In the genomic region with DNA sequence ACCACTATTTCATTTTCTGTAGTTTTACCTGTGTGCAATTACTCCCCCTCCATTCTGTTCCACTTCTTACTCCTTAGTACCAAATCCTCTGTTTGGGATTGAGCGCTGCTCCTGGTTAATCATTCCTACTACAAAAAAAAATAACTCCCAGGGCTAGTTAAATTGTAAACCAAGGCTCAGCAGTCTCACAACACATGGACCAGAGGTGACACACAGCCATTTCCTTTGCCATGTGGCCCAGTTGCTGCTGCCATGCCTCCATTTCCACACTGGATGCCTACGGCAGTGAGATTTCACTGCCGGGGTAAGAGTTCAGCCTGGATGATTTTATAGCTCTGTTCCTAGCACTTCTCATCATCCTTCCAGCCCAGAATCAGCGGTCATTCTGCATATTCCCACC, we compare ENCODE assay signal across 22 cellular contexts.
A peak's percentile ranks its signal among the peaks of the same experiment; 100 is the strongest.
DNase-seq lines count a peak whose midpoint lies in the region; ATAC-seq, FAIRE-seq and TF ChIP-seq lines count a peak whose summit lies in the region.
"Had no signal": no experiment of that assay in that cellular context is flagged by ENCODE, and none has a peak within 500 bp of the region (broad histone marks: within the 10 kb centered on the region; RNA-seq: fewer than 3 reads in every experiment).

No MANE protein-coding gene starts in this region.

- peaks cover 0 to 8% of the 10 kb centered on the region in 2 donors for H3K36me3 ChIP-seq in kidney (ENCODE audit: control insufficient read depth in 1 of 2, insufficient read depth in 2 of 2, low read length in 2 of 2)
- peaks cover 0 to under 1% of the 10 kb centered on the region in 2 experiments; a peak in 1 of 5 replicates for H3K36me3 ChIP-seq in HepG2 (replicated peaks in 1 of 2; ENCODE audit: control insufficient read depth in 1 of 2, insufficient read depth in 2 of 2, low read length in 2 of 2)
- no peaks in the 10 kb centered on the region for H3K36me3 ChIP-seq in pancreas
- H3K36me3 ChIP-seq in CD8-positive, alpha-beta T cell (ENCODE audit: insufficient read depth, low read length), result no peaks in the 10 kb centered on the region
- H3K36me3 ChIP-seq: HAP-1 had no signal

- no peak overlapping the region for H3K9ac ChIP-seq in kidney (ENCODE audit: low read length in 2 of 2)
- no peak overlapping the region for H3K9ac ChIP-seq in HepG2 (ENCODE audit: insufficient read depth, low read depth, low read length)

- no peak overlapping the region for H3K4me2 ChIP-seq in HepG2 (ENCODE audit: low read depth, low read length)

- H3K4me1 ChIP-seq in kidney (ENCODE audit: control insufficient read depth in 1 of 2, insufficient read depth in 1 of 2, low read depth in 1 of 2, low read length in 2 of 2) (peaks cover 5 to 21% of the 10 kb centered on the region in 2 donors), HepG2 (ENCODE audit: insufficient read depth, low read length) (peaks cover 18% of the 10 kb centered on the region), pancreas (no peaks in the 10 kb centered on the region)
- H3K4me1 ChIP-seq in CD8-positive, alpha-beta T cell (ENCODE audit: insufficient read depth, low read length), result no peaks in the 10 kb centered on the region
- H3K4me1 ChIP-seq: HAP-1 had no signal

- no peak for TF ChIP-seq CTCF in kidney (IDR thresholded peaks at IDR 0.05; ENCODE audit: borderline replicate concordance, extremely low read depth, insufficient read depth)
- TF ChIP-seq CTCF in HepG2 (CRISPR knock-in tag; IDR thresholded peaks at IDR 0.05), result no peak
- TF ChIP-seq CTCF in pancreas (IDR thresholded peaks at IDR 0.05), result no peak
- no peak for TF ChIP-seq CTCF in CD8-positive, alpha-beta T cell (IDR thresholded peaks at IDR 0.05)

- no peak for TF ChIP-seq POLR2A in HepG2 (IDR thresholded peaks at IDR 0.05; ENCODE audit: insufficient read depth in 1 of 2, low read depth in 2 of 2, low read length in 2 of 2)

- H3K27ac Mint-ChIP-seq in CD8-positive, alpha-beta T cell, result no peak overlapping the region
- H3K27ac Mint-ChIP-seq: CD14-positive monocyte; CD8-positive, alpha-beta memory T cell; HFFc6; IgD-negative memory B cell had no signal

- ATAC-seq in HepG2 (peak; percentile 70), pancreas (peak in 3 of 4 donors; percentile 66 to 84 (median 76))
- no peak for ATAC-seq in CD8-positive, alpha-beta T cell

- no peaks in the 10 kb centered on the region for H3K79me2 ChIP-seq in HepG2 (ENCODE audit: insufficient read depth, low read length)

- no peaks in the 10 kb centered on the region for H3K27me3 Mint-ChIP-seq in CD8-positive, alpha-beta T cell (ENCODE audit: low read depth)
- H3K27me3 Mint-ChIP-seq: CD8-positive, alpha-beta memory T cell; IgD-negative memory B cell had no signal

- DNase-seq in DMS53 (lab: John Stamatoyannopoulos, UW) (peak; percentile 45), kidney (no peak), HepG2 (ENCODE audit: low spot score) (peak; percentile 33), pancreas (no peak), caudate nucleus (lab: John Stamatoyannopoulos, UW) (no peak)
- no peak for DNase-seq in activated CD8-positive, alpha-beta memory T cell treated with anti-CD3 and anti-CD28 coated beads for 24 hours
- no peak for DNase-seq in activated CD4-positive, alpha-beta T cell treated with anti-CD3 and anti-CD28 coated beads, Interleukin-2, amount 50 U/mL, for 1 hour
- DNase-seq in CD8-positive, alpha-beta T cell, result no peak
- DNase-seq: Caco-2; CD8-positive, alpha-beta memory T cell; DMS 273 treated with DMSO at 0.1 percent for 48 hours; DMS79 treated with DMSO at 0.1 percent for 48 hours; EL; HFFc6; KG1 had no signal

- 58% methylated on average over 4 of the region's 4 CpGs for WGBS in HepG2 (ENCODE audit: low lambda C conversion rate)
- WGBS in pancreas, 2 donors, result 60 to 65% methylated on average over 4 of the region's 4 CpGs

- in situ Hi-C loops in HepG2 (cut with HindIII; ENCODE audit: extremely low pct_ligation_motif_present, low pct_unique_long_range_greater_than_20kb), result no loop called here

- H3K9me3 ChIP-seq in kidney (ENCODE audit: control insufficient read depth in 1 of 2, low read length in 2 of 2), result no peaks in the 10 kb centered on the region
- no peaks in the 10 kb centered on the region for H3K9me3 ChIP-seq in HepG2 (ENCODE audit: low read length)
- no peaks in the 10 kb centered on the region for H3K9me3 ChIP-seq in pancreas
- H3K9me3 ChIP-seq in CD8-positive, alpha-beta T cell (ENCODE audit: low read length), result no peaks in the 10 kb centered on the region
- H3K9me3 ChIP-seq: Caco-2, HAP-1 had no signal

- BruUV-seq in HepG2 (replicated peaks; lab: Mats Ljungman, UMichigan), result no TSS peak

- H3K9me3 Mint-ChIP-seq in CD8-positive, alpha-beta T cell, result no peaks in the 10 kb centered on the region
- H3K9me3 Mint-ChIP-seq: CD14-positive monocyte; CD8-positive, alpha-beta memory T cell; HFFc6; IgD-negative memory B cell had no signal

- FAIRE-seq in kidney (lab: Jason Lieb, UNC) (peak; percentile 98), HepG2 (lab: Jason Lieb, UNC) (peak; percentile 82), pancreas (lab: Jason Lieb, UNC) (no peak)
- FAIRE-seq: A204.1, G401.6, GM12891, H1 had no signal

- no peak overlapping the region for H3K4me3 Mint-ChIP-seq in CD8-positive, alpha-beta T cell
- H3K4me3 Mint-ChIP-seq: CD14-positive monocyte; CD8-positive, alpha-beta memory T cell; HFFc6; IgD-negative memory B cell had no signal

- intact Hi-C loops in kidney (cut with DNase I), result no loop called here
- intact Hi-C loops in HepG2 (cut with micrococcal nuclease; ENCODE audit: unreplicated experiment), result no loop called here
- intact Hi-C loops in pancreas (cut with DNase I), result no loop called here
- intact Hi-C loops in CD8-positive, alpha-beta T cell (cut with DNase I, micrococcal nuclease), result loop anchor here in 1 of 2 experiments (10.0 kb wide), 1 partner anchor 1011 kb away; no protein-coding TSS in a partner anchor

- H3K27me3 ChIP-seq in HepG2 (ENCODE audit: control insufficient read depth in 1 of 2, insufficient read depth in 2 of 2, low read length in 2 of 2) (no peaks in the 10 kb centered on the region), pancreas (no peaks in the 10 kb centered on the region)
- no peaks in the 10 kb centered on the region for H3K27me3 ChIP-seq in CD8-positive, alpha-beta T cell (ENCODE audit: insufficient read depth, low read length)

- no peak for TF ChIP-seq RAD21 in HepG2 (CRISPR knock-in tag; IDR thresholded peaks at IDR 0.05)

- H4K20me1 ChIP-seq in HepG2 (ENCODE audit: insufficient read depth, low read length), result no peaks in the 10 kb centered on the region

- H3K27ac ChIP-seq in kidney (ENCODE audit: low read depth in 2 of 2, low read length in 2 of 2) (peak overlapping the region in 1 of 2 donors; percentile 28), HepG2 (ENCODE audit: extremely low read length, insufficient read depth, low read length) (no peak overlapping the region), pancreas (no peak overlapping the region), caudate nucleus (ENCODE audit: low read depth, low read length) (no peak overlapping the region)
- no peak overlapping the region for H3K27ac ChIP-seq in CD8-positive, alpha-beta T cell (ENCODE audit: low read depth, low read length)

- H3K4me1 Mint-ChIP-seq in CD8-positive, alpha-beta T cell (ENCODE audit: low read depth), result no peaks in the 10 kb centered on the region
- H3K4me1 Mint-ChIP-seq: CD14-positive monocyte; CD8-positive, alpha-beta memory T cell had no signal

- peaks cover 4% of the 10 kb centered on the region for H3K36me3 Mint-ChIP-seq in CD8-positive, alpha-beta T cell
- H3K36me3 Mint-ChIP-seq: CD8-positive, alpha-beta memory T cell had no signal

- H2AFZ ChIP-seq in HepG2 (ENCODE audit: low read length), result peak overlapping the region; percentile 27

- TF ChIP-seq EP300 in HepG2 (IDR thresholded peaks at IDR 0.05; ENCODE audit: low read depth in 2 of 2, low read length in 2 of 2), result no peak
- no peak for TF ChIP-seq EP300 in HepG2 (CRISPR knock-in tag; IDR thresholded peaks at IDR 0.05; ENCODE audit: borderline replicate concordance)

- POLR2A ChIA-PET in HepG2 (lab: Yijun Ruan, JAX), result no interaction called here
- POLR2A ChIA-PET in CD8-positive, alpha-beta T cell (lab: Charles Lee), result no interaction called here

- no peak overlapping the region for H3K4me3 ChIP-seq in kidney (ENCODE audit: low read length in 2 of 2)
- no peak overlapping the region for H3K4me3 ChIP-seq in HepG2 (replicated peaks in 1 of 3; ENCODE audit: insufficient read depth in 1 of 3, low read depth in 2 of 3, low read length in 3 of 3)
- no peak overlapping the region for H3K4me3 ChIP-seq in pancreas
- H3K4me3 ChIP-seq in CD8-positive, alpha-beta T cell (ENCODE audit: low read depth, low read length), result no peak overlapping the region
- H3K4me3 ChIP-seq: HAP-1 had no signal

- CTCF ChIA-PET in HepG2 (lab: Yijun Ruan, JAX; ENCODE audit: low intra/inter-chr PET ratio, low total read pairs), result no interaction called here
- CTCF ChIA-PET in CD8-positive, alpha-beta T cell (lab: Charles Lee), result no interaction called here

Comparison
In these comparisons a context has a peak if more than half of its experiments do, and no peak if none do; other contexts are left out.
1. DNase-seq: peak in DMS53 (single experiment) and HepG2 (single experiment); none in kidney (single experiment), pancreas (0 of 6), activated CD8-positive, alpha-beta memory T cell treated with anti-CD3 and anti-CD28 coated beads for 24 hours (single experiment), activated CD4-positive, alpha-beta T cell treated with anti-CD3 and anti-CD28 coated beads, Interleukin-2, amount 50 U/mL, for 1 hour (single experiment), caudate nucleus (0 of 61) and CD8-positive, alpha-beta T cell (0 of 7).